In genomic region chr12:128268348-128268725, GRCh38 we compare ENCODE assay signal across 15 cellular contexts. TPM values are rescaled to one million over a fixed set of nuclear protein-coding genes. Genes with fewer than 3 reads are reported as not detected.
A peak's percentile ranks its signal among the peaks of the same experiment; 100 is the strongest.
DNase-seq lines count a peak whose midpoint lies in the region; ATAC-seq and TF ChIP-seq lines count a peak whose summit lies in the region.
"Had no signal": no experiment of that assay in that cellular context is flagged by ENCODE, and none has a peak within 500 bp of the region (broad histone marks: within the 10 kb centered on the region; RNA-seq: fewer than 3 reads in every experiment).

No MANE protein-coding gene starts in this region.

- peak; percentile 79 for DNase-seq in NCI-H69 (lab: John Stamatoyannopoulos, UW)
- DNase-seq in endodermal cell = peak; percentile 76
- peak; percentile 8 for DNase-seq in mesendoderm
- no peak for DNase-seq in natural killer cell
- DNase-seq in CD1c-positive myeloid dendritic cell (ENCODE audit: extremely low spot score) = no peak
- DNase-seq: activated CD4-positive, CD25-positive, alpha-beta regulatory T cell treated with anti-CD3 and anti-CD28 coated beads, Interleukin-2, amount 50 U/mL, for 72 hours; effector memory CD4-positive, alpha-beta T cell; KG1; NCI-H187 treated with DMSO at 0.1 percent for 48 hours; stimulated activated naive CD8-positive, alpha-beta T cell treated with anti-CD3 and anti-CD28 coated beads, Interleukin-15, amount 100 ng/mL, for 72 hours had no signal

- H3K9ac ChIP-seq in endodermal cell (ENCODE audit: extremely low read depth, low read length, poor library complexity, severe bottlenecking) = no peak overlapping the region
- no peak overlapping the region for H3K9ac ChIP-seq in mesendoderm (ENCODE audit: low read length)
- peak overlapping the region in 3 of 5 donors; percentile 41 to 69 (median 63) for H3K9ac ChIP-seq in subcutaneous abdominal adipose tissue (ENCODE audit: low read length in 5 of 5)

- H3K27ac ChIP-seq in endodermal cell (ENCODE audit: low read depth, low read length) (no peak overlapping the region), mesendoderm (ENCODE audit: low read depth, low read length) (no peak overlapping the region), subcutaneous abdominal adipose tissue (ENCODE audit: low read depth, low read length) (peak overlapping the region; percentile 50)

- peaks cover 8% of the 10 kb centered on the region for H3K9me3 Mint-ChIP-seq in endodermal cell
- H3K9me3 Mint-ChIP-seq in natural killer cell = peaks cover under 1% of the 10 kb centered on the region in 2 donors

- intact Hi-C loops in natural killer cell (cut with micrococcal nuclease) = no loop called here

- H3K4me1 ChIP-seq in endodermal cell (ENCODE audit: control insufficient read depth, insufficient read depth, low read length) (no peaks in the 10 kb centered on the region), mesendoderm (ENCODE audit: control insufficient read depth, low read depth, low read length) (no peaks in the 10 kb centered on the region), subcutaneous abdominal adipose tissue (ENCODE audit: control insufficient read depth in 5 of 5, insufficient read depth in 5 of 5, low read length in 5 of 5) (peaks cover 0 to 52% (median 34%) of the 10 kb centered on the region in 5 donors)

- no peak overlapping the region for H2BK15ac ChIP-seq in mesendoderm (replicated peaks; ENCODE audit: low read depth)

- no peak for ATAC-seq in natural killer cell
- ATAC-seq in HG02852 (IDR thresholded peaks at IDR 0.05; ENCODE audit: unreplicated experiment) = no peak
- no peak for ATAC-seq in HG03571 (IDR thresholded peaks at IDR 0.05; ENCODE audit: unreplicated experiment)
- ATAC-seq: stimulated activated naive CD8-positive, alpha-beta T cell treated with anti-CD3 and anti-CD28 coated beads, Interleukin-15, amount 100 ng/mL, for 72 hours had no signal

- peaks cover 89% of the 10 kb centered on the region for H3K27me3 ChIP-seq in endodermal cell (ENCODE audit: control insufficient read depth, insufficient read depth, low read length, poor library complexity, severe bottlenecking)
- peaks cover 42% of the 10 kb centered on the region for H3K27me3 ChIP-seq in mesendoderm (ENCODE audit: insufficient read depth, low read length, poor library complexity)
- peaks cover 0 to 13% (median 3%) of the 10 kb centered on the region in 5 donors for H3K27me3 ChIP-seq in subcutaneous abdominal adipose tissue (ENCODE audit: control insufficient read depth in 5 of 5, insufficient read depth in 4 of 5, low read length in 5 of 5)

- H3K79me2 ChIP-seq in mesendoderm (ENCODE audit: control insufficient read depth, insufficient read depth, low read length) = no peaks in the 10 kb centered on the region

- no peaks in the 10 kb centered on the region for H3K79me1 ChIP-seq in mesendoderm (ENCODE audit: low read length)

- H3K9me3 ChIP-seq in endodermal cell (ENCODE audit: control insufficient read depth, low read length) (peaks cover 16% of the 10 kb centered on the region), subcutaneous abdominal adipose tissue (ENCODE audit: control insufficient read depth in 5 of 5, low read length in 5 of 5) (peaks cover 0 to 6% (median 0%) of the 10 kb centered on the region in 5 donors)

- no peaks in the 10 kb centered on the region for H3K36me3 ChIP-seq in endodermal cell (ENCODE audit: control insufficient read depth, insufficient read depth, low read length)
- no peaks in the 10 kb centered on the region for H3K36me3 ChIP-seq in mesendoderm (ENCODE audit: control insufficient read depth, insufficient read depth, low read length)
- H3K36me3 ChIP-seq in subcutaneous abdominal adipose tissue (ENCODE audit: control insufficient read depth in 5 of 5, insufficient read depth in 5 of 5, low read length in 5 of 5) = no peaks in the 10 kb centered on the region

- peak overlapping the region; percentile 29 for H3K4me2 ChIP-seq in mesendoderm (ENCODE audit: low read length)

- H3K23ac ChIP-seq in mesendoderm (ENCODE audit: low read length) = no peak overlapping the region

- H3K4me3 ChIP-seq in endodermal cell (ENCODE audit: low read length) (peak overlapping the region; percentile 58), mesendoderm (ENCODE audit: low read length) (no peak overlapping the region), subcutaneous abdominal adipose tissue (ENCODE audit: low read depth in 1 of 5, low read length in 5 of 5) (peak overlapping the region; percentile 68 to 99 (median 78))
- H3K4me3 ChIP-seq: lung had no signal

- H3K4me3 Mint-ChIP-seq in endodermal cell (peak overlapping the region; percentile 50), natural killer cell (no peak overlapping the region)
- H3K4me3 Mint-ChIP-seq: stimulated activated naive CD8-positive, alpha-beta T cell treated with anti-CD3 and anti-CD28 coated beads, Interleukin-15, amount 100 ng/mL, for 72 hours had no signal

- H3K27me3 Mint-ChIP-seq in endodermal cell (ENCODE audit: insufficient read depth) (peaks cover 94% of the 10 kb centered on the region), natural killer cell (ENCODE audit: low read depth in 2 of 2) (peaks cover 42 to 52% of the 10 kb centered on the region in 2 donors)

- no peak overlapping the region for H3K18ac ChIP-seq in mesendoderm (ENCODE audit: low read length)

- H2BK5ac ChIP-seq in mesendoderm (ENCODE audit: low read length) = no peak overlapping the region

- no peak overlapping the region for H3K4ac ChIP-seq in mesendoderm (ENCODE audit: low read depth, low read length)

- H2BK120ac ChIP-seq in mesendoderm (ENCODE audit: low read depth, low read length) = no peak overlapping the region

- H2AK5ac ChIP-seq in mesendoderm (ENCODE audit: low read length) = no peak overlapping the region

- TF ChIP-seq CTCF in endodermal cell (conservative IDR thresholded peaks at IDR 0.05) (no peak), natural killer cell (IDR thresholded peaks at IDR 0.05) (no peak)

- H3K27ac Mint-ChIP-seq in endodermal cell (no peak overlapping the region), natural killer cell (no peak overlapping the region)
- H3K27ac Mint-ChIP-seq: CD14-positive monocyte; stimulated activated naive CD8-positive, alpha-beta T cell treated with anti-CD3 and anti-CD28 coated beads, Interleukin-15, amount 100 ng/mL, for 72 hours had no signal

- no peaks in the 10 kb centered on the region for H3K36me3 Mint-ChIP-seq in endodermal cell (ENCODE audit: low read depth)
- no peaks in the 10 kb centered on the region for H3K36me3 Mint-ChIP-seq in natural killer cell

- H3K56ac ChIP-seq in mesendoderm (ENCODE audit: low read length) = peak overlapping the region; percentile 19

- 2 to 3% methylated on average over 9 to 34 of the region's 34 CpGs for WGBS in endodermal cell (ENCODE audit: insufficient coverage in 1 of 2, insufficient read length in 1 of 2), 2 experiments
- WGBS in mesendoderm (ENCODE audit: extremely low coverage, insufficient coverage, low lambda C conversion rate) = no CpG with 5 or more reads among the region's 34 CpGs

- no peak overlapping the region for H4K5ac ChIP-seq in mesendoderm (ENCODE audit: low read length)

- H3K4me1 Mint-ChIP-seq in endodermal cell = peaks cover 10% of the 10 kb centered on the region
- no peaks in the 10 kb centered on the region for H3K4me1 Mint-ChIP-seq in natural killer cell
- H3K4me1 Mint-ChIP-seq: CD14-positive monocyte; stimulated activated naive CD8-positive, alpha-beta T cell treated with anti-CD3 and anti-CD28 coated beads, Interleukin-15, amount 100 ng/mL, for 72 hours had no signal

- H4K8ac ChIP-seq in mesendoderm (ENCODE audit: low read depth, low read length) = no peak overlapping the region

RNA-seq across cellular contexts. Expression of gene TMEM132C, which starts 1.4 kb away (rescaled TPM):
- total RNA-seq in endodermal cell (under 1 TPM; 0.26 to 0.33 TPM), natural killer cell (under 1 TPM in 2 of 3 donors, not detected in 1; 0.08 to 0.41 TPM)
- polyA plus RNA-seq in endodermal cell (2013, experiment 1 of 2) = 33.6 TPM
- polyA plus RNA-seq in endodermal cell (2013, experiment 2 of 2) = 31.6 TPM
- 0.45 TPM for polyA plus RNA-seq in mesendoderm (2013, experiment 1 of 2)
- polyA plus RNA-seq in mesendoderm (2013, experiment 2 of 2) = 0.46 TPM
- polyA plus RNA-seq: CD14-positive monocyte had no signal

Comparison
In these comparisons a context has a peak if more than half of its experiments do, and no peak if none do; other contexts are left out.
1. DNase-seq: peak in NCI-H69 (single experiment), endodermal cell (single experiment) and mesendoderm (single experiment); none in natural killer cell (single experiment) and CD1c-positive myeloid dendritic cell (single experiment).
2. H3K9ac ChIP-seq: peak in subcutaneous abdominal adipose tissue (3 of 5); none in endodermal cell (single experiment) and mesendoderm (single experiment).